20 cellular contexts compared by ENCODE assay signal in genomic region chr4:145047151-145047550, GRCh38. TPM values are rescaled to one million over a fixed set of nuclear protein-coding genes. Genes with fewer than 3 reads are reported as not detected.
DNase-seq lines count a peak whose midpoint lies in the region; ATAC-seq, FAIRE-seq and TF ChIP-seq lines count a peak whose summit lies in the region.
"Had no signal": no experiment of that assay in that cellular context is flagged by ENCODE, and none has a peak within 500 bp of the region (broad histone marks: within the 10 kb centered on the region; RNA-seq: fewer than 3 reads in every experiment).

No MANE protein-coding gene starts in this region.

- intact Hi-C loops in activated T-helper 1 cell treated with anti-CD3 and anti-CD28 coated beads, Interleukin-12 subunit alpha, Interleukin-12 subunit beta, Interleukin-2, Interleukin-4 antibody, amounts not matched to agents 30 ng/mL and 10 ng/mL and 1 ng/mL, durations not matched to agents 14 hours and 24 hours and 36 hours (cut with micrococcal nuclease): no loop called here

- ATAC-seq in GM21367 (IDR thresholded peaks at IDR 0.05; ENCODE audit: unreplicated experiment) (peak; percentile 44), HG02973 (IDR thresholded peaks at IDR 0.05; ENCODE audit: unreplicated experiment) (peak; percentile 64)
- ATAC-seq: naive thymus-derived CD4-positive, alpha-beta T cell; right cardiac atrium; Right ventricle myocardium inferior; upper lobe of right lung had no signal

- H3K4me3 Mint-ChIP-seq in endodermal cell: no peak overlapping the region
- H3K4me3 Mint-ChIP-seq in activated T-helper 1 cell treated with anti-CD3 and anti-CD28 coated beads, Interleukin-12 subunit alpha, Interleukin-12 subunit beta, Interleukin-2, Interleukin-4 antibody, amounts not matched to agents 30 ng/mL and 10 ng/mL and 1 ng/mL, durations not matched to agents 14 hours and 24 hours and 36 hours: no peak overlapping the region
- H3K4me3 Mint-ChIP-seq: naive thymus-derived CD4-positive, alpha-beta T cell; T-helper 2 cell treated with Interferon-gamma antibody and Interleukin-4, amounts not matched to agents 5 μg/mL and 100 μg/mL, for 36 hours had no signal

- no peaks in the 10 kb centered on the region for H3K9me3 ChIP-seq in endodermal cell (ENCODE audit: control insufficient read depth, low read length)
- H3K9me3 ChIP-seq: heart right ventricle, upper lobe of right lung had no signal

- H3K27ac Mint-ChIP-seq in endodermal cell: peak overlapping the region; percentile 75
- H3K27ac Mint-ChIP-seq in activated T-helper 1 cell treated with anti-CD3 and anti-CD28 coated beads, Interleukin-12 subunit alpha, Interleukin-12 subunit beta, Interleukin-2, Interleukin-4 antibody, amounts not matched to agents 30 ng/mL and 10 ng/mL and 1 ng/mL, durations not matched to agents 14 hours and 24 hours and 36 hours: no peak overlapping the region
- H3K27ac Mint-ChIP-seq: T-helper 2 cell treated with Interferon-gamma antibody and Interleukin-4, amounts not matched to agents 5 μg/mL and 100 μg/mL, for 36 hours had no signal

- FAIRE-seq in GM18507 (lab: Jason Lieb, UNC) (peak; percentile 46), H54 (lab: Jason Lieb, UNC) (no peak)

- peaks cover 6% of the 10 kb centered on the region for H3K4me1 Mint-ChIP-seq in endodermal cell
- peaks cover 14% of the 10 kb centered on the region for H3K4me1 Mint-ChIP-seq in activated T-helper 1 cell treated with anti-CD3 and anti-CD28 coated beads, Interleukin-12 subunit alpha, Interleukin-12 subunit beta, Interleukin-2, Interleukin-4 antibody, amounts not matched to agents 30 ng/mL and 10 ng/mL and 1 ng/mL, durations not matched to agents 14 hours and 24 hours and 36 hours (ENCODE audit: low read depth)

- H3K9me3 Mint-ChIP-seq in endodermal cell: no peaks in the 10 kb centered on the region
- no peaks in the 10 kb centered on the region for H3K9me3 Mint-ChIP-seq in activated T-helper 1 cell treated with anti-CD3 and anti-CD28 coated beads, Interleukin-12 subunit alpha, Interleukin-12 subunit beta, Interleukin-2, Interleukin-4 antibody, amounts not matched to agents 30 ng/mL and 10 ng/mL and 1 ng/mL, durations not matched to agents 14 hours and 24 hours and 36 hours
- H3K9me3 Mint-ChIP-seq: naive thymus-derived CD4-positive, alpha-beta T cell; T-helper 2 cell treated with Interferon-gamma antibody and Interleukin-4, amounts not matched to agents 5 μg/mL and 100 μg/mL, for 36 hours had no signal

- H3K4me1 ChIP-seq in endodermal cell (ENCODE audit: control insufficient read depth, insufficient read depth, low read length): no peaks in the 10 kb centered on the region
- H3K4me1 ChIP-seq: heart right ventricle, upper lobe of right lung had no signal

- 95 to 96% methylated on average over 4 of the region's 4 CpGs for WGBS in endodermal cell (ENCODE audit: insufficient coverage in 1 of 2, insufficient read length in 1 of 2), 2 experiments

- no peak overlapping the region for H3K9ac ChIP-seq in endodermal cell (ENCODE audit: extremely low read depth, low read length, poor library complexity, severe bottlenecking)

- TF ChIP-seq CTCF in endodermal cell (conservative IDR thresholded peaks at IDR 0.05): no peak

- H3K27me3 Mint-ChIP-seq in endodermal cell (ENCODE audit: insufficient read depth): no peaks in the 10 kb centered on the region
- no peaks in the 10 kb centered on the region for H3K27me3 Mint-ChIP-seq in activated T-helper 1 cell treated with anti-CD3 and anti-CD28 coated beads, Interleukin-12 subunit alpha, Interleukin-12 subunit beta, Interleukin-2, Interleukin-4 antibody, amounts not matched to agents 30 ng/mL and 10 ng/mL and 1 ng/mL, durations not matched to agents 14 hours and 24 hours and 36 hours (ENCODE audit: insufficient read depth)
- H3K27me3 Mint-ChIP-seq: naive thymus-derived CD4-positive, alpha-beta T cell had no signal

- H3K27ac ChIP-seq in endodermal cell (ENCODE audit: low read depth, low read length): no peak overlapping the region
- H3K27ac ChIP-seq in substantia nigra (ENCODE audit: low read depth, low read length, poor library complexity, severe bottlenecking): no peak overlapping the region
- H3K27ac ChIP-seq: heart right ventricle, upper lobe of right lung had no signal

- H3K36me3 ChIP-seq in endodermal cell (ENCODE audit: control insufficient read depth, insufficient read depth, low read length): peaks cover 12% of the 10 kb centered on the region
- H3K36me3 ChIP-seq: upper lobe of right lung had no signal

- no peaks in the 10 kb centered on the region for H3K27me3 ChIP-seq in endodermal cell (ENCODE audit: control insufficient read depth, insufficient read depth, low read length, poor library complexity, severe bottlenecking)
- H3K27me3 ChIP-seq: heart right ventricle, upper lobe of right lung had no signal

- peaks cover 16% of the 10 kb centered on the region for H3K36me3 Mint-ChIP-seq in endodermal cell (ENCODE audit: low read depth)
- peaks cover 15% of the 10 kb centered on the region for H3K36me3 Mint-ChIP-seq in activated T-helper 1 cell treated with anti-CD3 and anti-CD28 coated beads, Interleukin-12 subunit alpha, Interleukin-12 subunit beta, Interleukin-2, Interleukin-4 antibody, amounts not matched to agents 30 ng/mL and 10 ng/mL and 1 ng/mL, durations not matched to agents 14 hours and 24 hours and 36 hours (ENCODE audit: low read depth)

- no peak for TF ChIP-seq POLR2A in H54 (IDR thresholded peaks at IDR 0.05; ENCODE audit: low read depth, low read length)

- DNase-seq in GM18507 (ENCODE audit: extremely low spot score, insufficient read length, low read depth) (no peak), endodermal cell (no peak), H54 (ENCODE audit: insufficient read length, low spot score) (no peak), substantia nigra (lab: John Stamatoyannopoulos, UW) (no peak)
- DNase-seq in activated naive CD4-positive, alpha-beta T cell treated with Interleukin-2 at 50 U/mL for 16 hours: no peak
- no peak for DNase-seq in activated T-helper 1 cell treated with anti-CD3 and anti-CD28 coated beads, Interleukin-12 subunit alpha, Interleukin-12 subunit beta, Interleukin-2, Interleukin-4 antibody, amounts not matched to agents 30 ng/mL and 10 ng/mL and 1 ng/mL, durations not matched to agents 14 hours and 24 hours and 36 hours (ENCODE audit: low spot score)
- DNase-seq: activated CD4-positive, alpha-beta T cell treated with anti-CD3 and anti-CD28 coated beads for 1 hour; activated T-cell treated with anti-CD3 and anti-CD28 coated beads, Interleukin-2, amount 50 U/mL, for 1 hour; AML-193; heart right ventricle; naive thymus-derived CD4-positive, alpha-beta T cell; NCI-H2081; NK-92 treated with Interleukin-12 subunit alpha and Interleukin-12 subunit beta, amount 100 ng/mL, for 24 hours; right cardiac atrium; stimulated activated CD4-positive, alpha-beta T cell treated with anti-CD3 and anti-CD28 coated beads, Interleukin-4, amount 100 ng/mL, for 1 hour; upper lobe of right lung had no signal

- H3K4me3 ChIP-seq in endodermal cell (ENCODE audit: low read length): no peak overlapping the region
- H3K4me3 ChIP-seq: heart right ventricle, upper lobe of right lung had no signal

RNA-seq across cellular contexts. Expression of gene ANAPC10, which starts 50.8 kb away (rescaled TPM):
- 10 to 100 TPM; 25.0 to 29.6 TPM for total RNA-seq in endodermal cell
- polyA plus RNA-seq in endodermal cell (2013, experiment 1 of 2): 23.2 TPM
- 30.3 TPM for polyA plus RNA-seq in endodermal cell (2013, experiment 2 of 2)
- total RNA-seq in activated T-helper 1 cell treated with anti-CD3 and anti-CD28 coated beads, Interleukin-12 subunit alpha, Interleukin-12 subunit beta, Interleukin-2, Interleukin-4 antibody, amounts not matched to agents 30 ng/mL and 10 ng/mL and 1 ng/mL, durations not matched to agents 14 hours and 24 hours and 36 hours: 25.4 and 32.1 TPM in 2 replicates

RNA-seq across cellular contexts. Expression of gene ABCE1, which starts 51.0 kb away (rescaled TPM):
- 10 to 100 TPM; 67.2 to 80.7 TPM for total RNA-seq in endodermal cell
- polyA plus RNA-seq in endodermal cell (2013, experiment 1 of 2): 88.1 TPM
- polyA plus RNA-seq in endodermal cell (2013, experiment 2 of 2): 82.6 TPM
- 155 and 176 TPM in 2 replicates for total RNA-seq in activated T-helper 1 cell treated with anti-CD3 and anti-CD28 coated beads, Interleukin-12 subunit alpha, Interleukin-12 subunit beta, Interleukin-2, Interleukin-4 antibody, amounts not matched to agents 30 ng/mL and 10 ng/mL and 1 ng/mL, durations not matched to agents 14 hours and 24 hours and 36 hours
